ENCODE assay signal across 18 cellular contexts in the genomic region with DNA sequence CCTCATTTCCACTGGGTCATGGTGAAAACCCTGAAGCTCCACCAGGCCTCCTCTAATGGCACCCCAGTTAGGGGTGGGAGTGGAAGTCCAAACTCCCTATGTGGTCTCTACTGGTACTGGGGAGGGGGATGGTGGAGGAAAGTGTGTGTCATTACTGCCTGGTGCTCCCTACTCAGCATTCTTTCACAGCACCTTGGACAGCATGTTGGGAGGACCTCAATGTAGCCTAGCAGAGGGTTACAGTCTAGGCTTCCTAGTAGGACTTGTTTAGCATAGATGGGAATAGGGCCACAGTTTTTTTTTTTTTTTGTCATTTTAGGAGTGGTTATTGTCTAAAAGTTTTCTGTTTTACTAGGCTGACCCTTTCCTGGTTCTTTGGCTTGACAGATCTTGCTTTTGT. TPM values are rescaled to one million over a fixed set of nuclear protein-coding genes. Genes with fewer than 3 reads are reported as not detected.
DNase-seq lines count a peak whose midpoint lies in the region; ATAC-seq, FAIRE-seq and TF ChIP-seq lines count a peak whose summit lies in the region.
"Had no signal": no experiment of that assay in that cellular context is flagged by ENCODE, and none has a peak within 500 bp of the region (broad histone marks: within the 10 kb centered on the region; RNA-seq: fewer than 3 reads in every experiment).

No MANE protein-coding gene starts in this region.

- no peaks in the 10 kb centered on the region for H3K27me3 ChIP-seq in foreskin keratinocyte

- H3K27ac ChIP-seq in foreskin keratinocyte = no peak overlapping the region
- H3K27ac ChIP-seq: HL-60 had no signal

- H3K9me3 ChIP-seq in T-helper 17 cell (ENCODE audit: control insufficient read depth, low read length, poor library complexity, severe bottlenecking) = no peaks in the 10 kb centered on the region
- H3K9me3 ChIP-seq: Caco-2, HAP-1 had no signal

- ATAC-seq in activated T-cell treated with anti-CD3 and anti-CD28 coated beads, Interleukin-2, amount 50 U/mL, for 72 hours (replicated peaks in 1 of 2) = peak in 1 of 2 donors; percentile 7
- ATAC-seq in T-helper 17 cell = no peak
- peak; percentile 24 for ATAC-seq in foreskin keratinocyte
- no peak for ATAC-seq in HG02885 (IDR thresholded peaks at IDR 0.05; ENCODE audit: poor library complexity, unreplicated experiment)
- no peak for ATAC-seq in Right ventricle myocardium inferior

- no peak for DNase-seq in activated T-cell treated with anti-CD3 and anti-CD28 coated beads, Interleukin-2, amount 50 U/mL, for 72 hours
- DNase-seq in activated T-cell treated with anti-CD3 and anti-CD28 coated beads, Interleukin-2, amount 50 U/mL, for 24 hours = no peak
- DNase-seq in T-helper 17 cell = no peak
- no peak for DNase-seq in foreskin keratinocyte
- no peak for DNase-seq in urothelium cell line (ENCODE audit: low spot score)
- no peak for DNase-seq in GM19240 (ENCODE audit: insufficient read length, low spot score)
- no peak for DNase-seq in Right ventricle myocardium inferior (ENCODE audit: missing footprints)
- DNase-seq: Caco-2; CD8-positive, alpha-beta memory T cell; HFFc6; KBM-7 had no signal

- no peak overlapping the region for H3K4me3 Mint-ChIP-seq in activated T-cell treated with anti-CD3 and anti-CD28 coated beads, Interleukin-2, amount 50 U/mL, for 72 hours
- H3K4me3 Mint-ChIP-seq in activated T-cell treated with anti-CD3 and anti-CD28 coated beads, Interleukin-2, amount 50 U/mL, for 24 hours = no peak overlapping the region
- H3K4me3 Mint-ChIP-seq in T-helper 17 cell = no peak overlapping the region
- H3K4me3 Mint-ChIP-seq: CD14-positive monocyte, HFFc6 had no signal

- H3K27me3 Mint-ChIP-seq in activated T-cell treated with anti-CD3 and anti-CD28 coated beads, Interleukin-2, amount 50 U/mL, for 72 hours (ENCODE audit: low read depth) = no peaks in the 10 kb centered on the region
- H3K27me3 Mint-ChIP-seq in activated T-cell treated with anti-CD3 and anti-CD28 coated beads, Interleukin-2, amount 50 U/mL, for 24 hours = no peaks in the 10 kb centered on the region
- no peaks in the 10 kb centered on the region for H3K27me3 Mint-ChIP-seq in T-helper 17 cell
- H3K27me3 Mint-ChIP-seq: CD8-positive, alpha-beta memory T cell had no signal

- intact Hi-C loops in Right ventricle myocardium inferior (cut with DNase I) = no loop called here

- peak overlapping the region; percentile 56 for H3K27ac Mint-ChIP-seq in activated T-cell treated with anti-CD3 and anti-CD28 coated beads, Interleukin-2, amount 50 U/mL, for 72 hours
- H3K27ac Mint-ChIP-seq in activated T-cell treated with anti-CD3 and anti-CD28 coated beads, Interleukin-2, amount 50 U/mL, for 24 hours = no peak overlapping the region
- H3K27ac Mint-ChIP-seq in T-helper 17 cell = peak overlapping the region; percentile 65
- H3K27ac Mint-ChIP-seq: CD14-positive monocyte, HFFc6 had no signal

- no peaks in the 10 kb centered on the region for H3K36me3 Mint-ChIP-seq in activated T-cell treated with anti-CD3 and anti-CD28 coated beads, Interleukin-2, amount 50 U/mL, for 72 hours (ENCODE audit: insufficient read depth in 2 of 2)
- no peaks in the 10 kb centered on the region for H3K36me3 Mint-ChIP-seq in activated T-cell treated with anti-CD3 and anti-CD28 coated beads, Interleukin-2, amount 50 U/mL, for 24 hours (ENCODE audit: low read depth)
- H3K36me3 Mint-ChIP-seq in T-helper 17 cell (ENCODE audit: low read depth) = no peaks in the 10 kb centered on the region
- H3K36me3 Mint-ChIP-seq: CD14-positive monocyte had no signal

- H3K4me1 Mint-ChIP-seq in activated T-cell treated with anti-CD3 and anti-CD28 coated beads, Interleukin-2, amount 50 U/mL, for 72 hours (ENCODE audit: low read depth) = no peaks in the 10 kb centered on the region
- peaks cover 5% of the 10 kb centered on the region for H3K4me1 Mint-ChIP-seq in activated T-cell treated with anti-CD3 and anti-CD28 coated beads, Interleukin-2, amount 50 U/mL, for 24 hours (ENCODE audit: low read depth)
- H3K4me1 Mint-ChIP-seq in T-helper 17 cell = peaks cover 12% of the 10 kb centered on the region
- H3K4me1 Mint-ChIP-seq: CD14-positive monocyte had no signal

- peak; percentile 62 for FAIRE-seq in urothelium cell line (lab: Jason Lieb, UNC)
- FAIRE-seq: A204.1, GM18507, H1 had no signal

- H3K9me3 Mint-ChIP-seq in activated T-cell treated with anti-CD3 and anti-CD28 coated beads, Interleukin-2, amount 50 U/mL, for 72 hours = no peaks in the 10 kb centered on the region
- no peaks in the 10 kb centered on the region for H3K9me3 Mint-ChIP-seq in activated T-cell treated with anti-CD3 and anti-CD28 coated beads, Interleukin-2, amount 50 U/mL, for 24 hours
- H3K9me3 Mint-ChIP-seq: CD14-positive monocyte; CD8-positive, alpha-beta memory T cell; HFFc6 had no signal

- TF ChIP-seq CTCF in foreskin keratinocyte (conservative IDR thresholded peaks at IDR 0.05) = no peak

- no peaks in the 10 kb centered on the region for H3K4me1 ChIP-seq in foreskin keratinocyte
- H3K4me1 ChIP-seq: Caco-2 had no signal

RNA-seq across cellular contexts. Expression of gene GLCCI1, which starts 34.5 kb away (rescaled TPM):
- 10 to 100 TPM; 25.3 to 26.1 TPM for total RNA-seq in activated T-cell treated with anti-CD3 and anti-CD28 coated beads, Interleukin-2, amount 50 U/mL, for 72 hours
- 10 to 100 TPM; 43.5 to 44.5 TPM for total RNA-seq in T-helper 17 cell
- 2.1 and 2.2 TPM in 2 replicates for total RNA-seq in foreskin keratinocyte
- 0.57 and 0.66 TPM in 2 replicates for polyA plus RNA-seq in foreskin keratinocyte
- total RNA-seq in Right ventricle myocardium inferior = 5.7 TPM
